15 cellular contexts compared by ENCODE assay signal in genomic region chr6:118980063-118980462, GRCh38. TPM values are rescaled to one million over a fixed set of nuclear protein-coding genes. Genes with fewer than 3 reads are reported as not detected.
DNase-seq lines count a peak whose midpoint lies in the region; ATAC-seq and TF ChIP-seq lines count a peak whose summit lies in the region.
"Had no signal": no experiment of that assay in that cellular context is flagged by ENCODE, and none has a peak within 500 bp of the region (broad histone marks: within the 10 kb centered on the region; RNA-seq: fewer than 3 reads in every experiment).

No MANE protein-coding gene starts in this region.

- H3K79me2 ChIP-seq in HCT116 (ENCODE audit: insufficient read depth, low read length) = no peaks in the 10 kb centered on the region

- H3K9me2 ChIP-seq in HCT116 (ENCODE audit: insufficient read depth) = no peaks in the 10 kb centered on the region

- POLR2A ChIA-PET in HCT116 (lab: Charles Lee) = no interaction called here
- POLR2A ChIA-PET in CD8-positive, alpha-beta memory T cell (lab: Charles Lee) = no interaction called here

- no peak for TF ChIP-seq RAD21 in HCT116 (IDR thresholded peaks at IDR 0.05; ENCODE audit: low read depth)

- peaks cover 0 to 2% (median 1%) of the 10 kb centered on the region in 3 donors for H3K36me3 Mint-ChIP-seq in CD8-positive, alpha-beta memory T cell

- H3K27me3 Mint-ChIP-seq in CD8-positive, alpha-beta memory T cell = no peaks in the 10 kb centered on the region
- H3K27me3 Mint-ChIP-seq: CD4-positive, alpha-beta memory T cell had no signal

- TF ChIP-seq CTCF in HCT116 (IDR thresholded peaks at IDR 0.05 in 2 of 3, conservative IDR thresholded peaks at IDR 0.05 in 1 of 3; ENCODE audit: borderline replicate concordance in 1 of 3, insufficient read depth in 1 of 3, low read depth in 2 of 3, low read length in 2 of 3) = no peak

- H3K36me3 ChIP-seq in HCT116 (ENCODE audit: control insufficient read depth in 1 of 2, insufficient read depth in 2 of 2, low read length in 2 of 2) = no peaks in the 10 kb centered on the region
- H3K36me3 ChIP-seq in CD8-positive, alpha-beta memory T cell (ENCODE audit: insufficient read depth, low read length) = no peaks in the 10 kb centered on the region

- no peak overlapping the region for H3K4me2 ChIP-seq in HCT116 (ENCODE audit: low read length)

- H3K9me3 Mint-ChIP-seq in CD8-positive, alpha-beta memory T cell = no peaks in the 10 kb centered on the region
- H3K9me3 Mint-ChIP-seq: CD4-positive, alpha-beta memory T cell had no signal

- H3K9ac ChIP-seq in HCT116 (ENCODE audit: low read length) = no peak overlapping the region

- H2AFZ ChIP-seq in HCT116 (ENCODE audit: low read depth, low read length, poor library complexity, severe bottlenecking) = no peak overlapping the region

- H4K20me1 ChIP-seq in HCT116 (ENCODE audit: insufficient read depth) = no peaks in the 10 kb centered on the region

- BruUV-seq in HCT116 (replicated peaks; lab: Mats Ljungman, UMichigan) = no TSS peak

- ATAC-seq in HCT116 = no peak

- TF ChIP-seq POLR2A in HCT116 (IDR thresholded peaks at IDR 0.05; ENCODE audit: borderline replicate concordance, extremely low read depth, insufficient read depth, insufficient read length) = no peak

- RAD21 ChIA-PET in HCT116 (lab: Charles Lee; ENCODE audit: low non-redundant PET in 1 of 2, low total read pairs in 2 of 2, uncharacterized antibody in 2 of 2, unreplicated experiment in 2 of 2) = no interaction called here

- CTCF ChIA-PET in HCT116 (lab: Charles Lee) = interaction anchor here (1.6 kb wide), 1 partner anchor 131 kb away, joined by 6 read pairs; no protein-coding TSS in a partner anchor
- CTCF ChIA-PET in CD8-positive, alpha-beta memory T cell (lab: Charles Lee) = no interaction called here

- H3K4me3 ChIP-seq in HCT116 (replicated peaks in 1 of 2; ENCODE audit: low read depth in 1 of 2, low read length in 2 of 2) = no peak overlapping the region
- no peak overlapping the region for H3K4me3 ChIP-seq in CD8-positive, alpha-beta memory T cell (ENCODE audit: low read length)
- H3K4me3 ChIP-seq: testis had no signal

- no peaks in the 10 kb centered on the region for H3K9me3 ChIP-seq in HCT116 (ENCODE audit: control insufficient read depth in 1 of 2, insufficient read depth in 1 of 2, low read depth in 1 of 2, low read length in 2 of 2)
- H3K9me3 ChIP-seq in CD8-positive, alpha-beta memory T cell (ENCODE audit: low read length) = no peaks in the 10 kb centered on the region
- H3K9me3 ChIP-seq: testis had no signal

- peak overlapping the region in 2 of 8 donors; percentile 41 to 55 for H3K27ac Mint-ChIP-seq in CD8-positive, alpha-beta memory T cell
- H3K27ac Mint-ChIP-seq: CD4-positive, alpha-beta memory T cell had no signal

- DNase-seq in HCT116 (ENCODE audit: low read depth, low spot score) (no peak), NCI-H460 (ENCODE audit: extremely low read depth, low read depth) (peak; percentile 4), epithelial cell of prostate (ENCODE audit: low read depth, low spot score) (peak; percentile 2), posterior vena cava (ENCODE audit: low spot score) (peak; percentile 70), posterior cingulate gyrus (no peak), midbrain (lab: John Stamatoyannopoulos, UW) (no peak)
- no peak for DNase-seq in activated T-cell treated with anti-CD3 and anti-CD28 coated beads, Interleukin-2, amount 50 U/mL, for 48 hours
- DNase-seq in CD8-positive, alpha-beta memory T cell = no peak
- DNase-seq: activated naive CD4-positive, alpha-beta T cell treated with Interleukin-2 at 50 U/mL for 16 hours; caudate nucleus; CD4-positive, alpha-beta memory T cell; GF-D8; NCI-H1092; NCI-H446 treated with DMSO at 0.1 percent for 48 hours; testis had no signal

- H3K27me3 ChIP-seq in HCT116 (ENCODE audit: insufficient read depth, low read length) = no peaks in the 10 kb centered on the region
- H3K27me3 ChIP-seq in CD8-positive, alpha-beta memory T cell (ENCODE audit: insufficient read depth, low read length, poor library complexity, severe bottlenecking) = no peaks in the 10 kb centered on the region
- H3K27me3 ChIP-seq: testis had no signal

- intact Hi-C loops in HCT116 (cut with micrococcal nuclease) (no loop called here), posterior vena cava (cut with DNase I) (no loop called here), posterior cingulate gyrus (cut with DNase I) (no loop called here)

- H3K4me3 Mint-ChIP-seq in CD8-positive, alpha-beta memory T cell = no peak overlapping the region
- H3K4me3 Mint-ChIP-seq: CD4-positive, alpha-beta memory T cell had no signal

- no peaks in the 10 kb centered on the region for H3K4me1 ChIP-seq in HCT116 (ENCODE audit: control insufficient read depth in 1 of 2, insufficient read depth in 2 of 2, low read length in 2 of 2)
- no peaks in the 10 kb centered on the region for H3K4me1 ChIP-seq in CD8-positive, alpha-beta memory T cell (ENCODE audit: insufficient read depth, low read length)
- H3K4me1 ChIP-seq: testis had no signal

- H3K27ac ChIP-seq in HCT116 (ENCODE audit: low read depth, low read length) (no peak overlapping the region), epithelial cell of prostate (no peak overlapping the region)
- H3K27ac ChIP-seq in CD8-positive, alpha-beta memory T cell (ENCODE audit: low read depth, low read length) = no peak overlapping the region
- H3K27ac ChIP-seq: testis had no signal

- no peaks in the 10 kb centered on the region for H3K4me1 Mint-ChIP-seq in CD8-positive, alpha-beta memory T cell
- H3K4me1 Mint-ChIP-seq: CD4-positive, alpha-beta memory T cell had no signal

TF ChIP-seq in HCT116, 20 proteins besides CTCF, POLR2A, EP300 and RAD21:
- TF ChIP-seq CEBPB (IDR thresholded peaks at IDR 0.05; ENCODE audit: low read depth) (peak; percentile 83), ZFX (IDR thresholded peaks at IDR 0.05) (no peak)

RNA-seq across cellular contexts. Expression of gene MCM9, which starts 45.1 kb away (rescaled TPM):
- total RNA-seq in HCT116 (2021; ENCODE audit: unreplicated experiment) = 13.6 TPM
- 6.5 TPM in 2 replicates for polyA plus RNA-seq in HCT116 (2012)
- 6.1 and 7.5 TPM in 2 replicates for total RNA-seq in NCI-H460 (2014; rRNA removed; shearing (Covaris generic))
- 10.7 and 14.4 TPM in 2 replicates for polyA plus RNA-seq in NCI-H460 (2014; cell fraction: nucleus; rRNA removed)
- 10 to 100 TPM; 10.3 to 12.3 TPM for total RNA-seq in posterior vena cava
- total RNA-seq in CD8-positive, alpha-beta memory T cell = 10 to 100 TPM; 21.3 to 25.2 TPM
- polyA plus RNA-seq in CD8-positive, alpha-beta memory T cell = 18.0 TPM

Comparison
In these comparisons a context has a peak if more than half of its experiments do, and no peak if none do; other contexts are left out.
1. DNase-seq: peak in NCI-H460 (single experiment), epithelial cell of prostate (single experiment) and posterior vena cava (single experiment); none in HCT116 (single experiment), posterior cingulate gyrus (0 of 10), activated T-cell treated with anti-CD3 and anti-CD28 coated beads, Interleukin-2, amount 50 U/mL, for 48 hours (0 of 2), midbrain (single experiment) and CD8-positive, alpha-beta memory T cell (0 of 5).